Comparison of ENCODE assay signal across 8 cellular contexts in the genomic region with DNA sequence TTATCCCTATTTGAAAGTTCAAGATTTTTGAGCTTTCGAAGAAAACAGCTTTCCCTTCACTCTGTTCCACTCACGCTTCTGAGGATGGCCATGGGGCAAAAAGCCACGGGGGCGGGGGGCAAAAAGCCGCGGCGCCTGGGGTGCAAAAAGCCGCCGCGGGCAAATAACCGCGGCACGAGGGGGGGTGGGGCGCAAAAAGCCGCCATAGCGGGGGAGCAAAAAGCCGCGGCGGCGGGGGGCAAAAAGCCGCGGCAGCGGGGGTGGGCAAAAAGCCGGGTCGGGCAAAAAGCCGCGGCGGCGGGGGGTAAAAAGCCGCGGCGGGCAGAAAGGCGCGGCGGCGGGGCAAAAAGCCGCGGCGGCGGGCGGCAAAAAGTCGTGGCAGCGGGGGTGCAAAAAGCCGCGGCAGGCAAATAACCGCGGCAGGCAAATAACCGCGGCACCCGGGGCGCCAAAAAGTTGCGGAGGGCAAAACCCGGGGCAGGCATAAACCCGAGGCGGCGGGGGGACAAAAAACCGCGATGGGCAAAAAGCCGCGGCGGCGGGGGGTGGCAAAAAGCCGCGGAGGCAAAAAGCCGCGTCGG.
DNase-seq lines count a peak whose midpoint lies in the region; ATAC-seq and TF ChIP-seq lines count a peak whose summit lies in the region.
"Not testable (repeated sequence)": the region's sequence is repeated elsewhere in the genome, so short reads cannot be mapped to it uniquely, and the experiment has no call there.

No MANE protein-coding gene starts in this region.

- H3K9ac ChIP-seq in HCT116 (ENCODE audit: low read length), result peak overlapping the region; percentile 23; the same call in 1 of the 2 replicates
- H3K9ac ChIP-seq in SU-DHL-6 (ENCODE audit: low read length), result peak overlapping the region; percentile 20; the same call in 1 of the 2 replicates

- TF ChIP-seq RAD21 in HCT116 (IDR thresholded peaks at IDR 0.05; ENCODE audit: low read depth), result not testable (repeated sequence)

- H3K27ac ChIP-seq in A673 (ENCODE audit: low read depth, low read length, poor library complexity, severe bottlenecking); HCT116 (ENCODE audit: low read depth, low read length); SU-DHL-6 (ENCODE audit: low read depth, low read length); hepatocyte; osteoblast (ENCODE audit: low read depth, low read length): not testable (repeated sequence)

- not testable (repeated sequence) for BruUV-seq in A673 (replicated peaks; lab: Mats Ljungman, UMichigan); HCT116 (replicated peaks; lab: Mats Ljungman, UMichigan)

- H3K4me2 ChIP-seq in HCT116 (ENCODE audit: low read length) (peak overlapping the region; percentile 61), SU-DHL-6 (ENCODE audit: low read depth, low read length, poor library complexity, severe bottlenecking) (peak overlapping the region; percentile 39), hepatocyte (peak overlapping the region; percentile 88)
- H3K4me2 ChIP-seq in osteoblast (ENCODE audit: insufficient read depth, low read length), result not testable (repeated sequence)

- not testable (repeated sequence) for H3K9me2 ChIP-seq in HCT116 (ENCODE audit: insufficient read depth); SU-DHL-6 (replicated peaks; ENCODE audit: insufficient read depth, low read length); hepatocyte (replicated peaks; ENCODE audit: insufficient read depth)

- TF ChIP-seq CTCF in A673 (conservative IDR thresholded peaks at IDR 0.05; ENCODE audit: low read depth, low read length); HCT116 (IDR thresholded peaks at IDR 0.05 in 2 of 3, conservative IDR thresholded peaks at IDR 0.05 in 1 of 3; ENCODE audit: borderline replicate concordance in 1 of 3, insufficient read depth in 1 of 3, low read depth in 2 of 3, low read length in 2 of 3); SU-DHL-6 (IDR thresholded peaks at IDR 0.05; ENCODE audit: insufficient read depth, low read length, poor library complexity, severe bottlenecking); choroid plexus epithelial cell (conservative IDR thresholded peaks at IDR 0.05; ENCODE audit: low read depth, low read length); hepatocyte (IDR thresholded peaks at IDR 0.05; ENCODE audit: poor library complexity); osteoblast (IDR thresholded peaks at IDR 0.05; ENCODE audit: extremely low read depth, low read depth, low read length): not testable (repeated sequence)

- ATAC-seq in HCT116; activated naive CD8-positive, alpha-beta T cell treated with anti-CD3 and anti-CD28 coated beads, Interleukin-2, amount 50 U/mL, for 24 hours: not testable (repeated sequence)

- DNase-seq in A673 (ENCODE audit: low spot score), result peak; percentile 0
- DNase-seq in HCT116 (ENCODE audit: low read depth, low spot score); choroid plexus epithelial cell (ENCODE audit: low read depth); hepatocyte (ENCODE audit: low spot score); osteoblast (ENCODE audit: insufficient read length, low spot score, missing footprints): not testable (repeated sequence)
- peak; percentile 0 for DNase-seq in activated naive CD8-positive, alpha-beta T cell treated with anti-CD3 and anti-CD28 coated beads, Interleukin-2, amount 50 U/mL, for 24 hours
- peak; percentile 1 for DNase-seq in stimulated activated CD4-positive, alpha-beta T cell treated with anti-CD3 and anti-CD28 coated beads, Interleukin-15, amount 100 ng/mL, for 24 hours

- POLR2A ChIA-PET in A673 (lab: Charles Lee; ENCODE audit: low non-redundant PET); HCT116 (lab: Charles Lee): not testable (repeated sequence)

- CTCF ChIA-PET in A673 (lab: Charles Lee); HCT116 (lab: Charles Lee): not testable (repeated sequence)

- not testable (repeated sequence) for H3K9me3 ChIP-seq in A673 (ENCODE audit: low read depth, low read length, poor library complexity, severe bottlenecking); HCT116 (ENCODE audit: control insufficient read depth in 1 of 2, insufficient read depth in 1 of 2, low read depth in 1 of 2, low read length in 2 of 2); SU-DHL-6 (ENCODE audit: insufficient read depth, low read length); hepatocyte (ENCODE audit: low read depth); osteoblast (ENCODE audit: low read depth, low read length)

- H3K27me3 Mint-ChIP-seq in activated naive CD8-positive, alpha-beta T cell treated with anti-CD3 and anti-CD28 coated beads, Interleukin-2, amount 50 U/mL, for 24 hours, result not testable (repeated sequence)

- not testable (repeated sequence) for H3K9me3 Mint-ChIP-seq in activated naive CD8-positive, alpha-beta T cell treated with anti-CD3 and anti-CD28 coated beads, Interleukin-2, amount 50 U/mL, for 24 hours

- not testable (repeated sequence) for TF ChIP-seq POLR2A in HCT116 (IDR thresholded peaks at IDR 0.05; ENCODE audit: borderline replicate concordance, extremely low read depth, insufficient read depth, insufficient read length)

- H3K4me1 Mint-ChIP-seq in activated naive CD8-positive, alpha-beta T cell treated with anti-CD3 and anti-CD28 coated beads, Interleukin-2, amount 50 U/mL, for 24 hours, result not testable (repeated sequence)

- not testable (repeated sequence) for H3K27me3 ChIP-seq in A673 (replicated peaks; ENCODE audit: insufficient read depth, low read depth, low read length, poor library complexity); HCT116 (ENCODE audit: insufficient read depth, low read length); SU-DHL-6 (ENCODE audit: low read length); hepatocyte; osteoblast (ENCODE audit: insufficient read depth, low read length)

- not testable (repeated sequence) for H3K4me3 Mint-ChIP-seq in activated naive CD8-positive, alpha-beta T cell treated with anti-CD3 and anti-CD28 coated beads, Interleukin-2, amount 50 U/mL, for 24 hours

- not testable (repeated sequence) for H2AFZ ChIP-seq in HCT116 (ENCODE audit: low read depth, low read length, poor library complexity, severe bottlenecking); SU-DHL-6 (ENCODE audit: low read depth, low read length, severe bottlenecking); hepatocyte; osteoblast (ENCODE audit: low read length)

- not testable (repeated sequence) for H3F3A ChIP-seq in SU-DHL-6 (ENCODE audit: insufficient read depth)

- intact Hi-C loops in A673 (cut with micrococcal nuclease; ENCODE audit: unreplicated experiment); HCT116 (cut with micrococcal nuclease): not testable (repeated sequence)

- H3K4me1 ChIP-seq in A673 (ENCODE audit: insufficient read depth, low read length, poor library complexity, severe bottlenecking); HCT116 (ENCODE audit: control insufficient read depth in 1 of 2, insufficient read depth in 2 of 2, low read length in 2 of 2); hepatocyte (ENCODE audit: insufficient read depth); osteoblast (ENCODE audit: insufficient read depth, low read length): not testable (repeated sequence)

- H3K36me3 Mint-ChIP-seq in activated naive CD8-positive, alpha-beta T cell treated with anti-CD3 and anti-CD28 coated beads, Interleukin-2, amount 50 U/mL, for 24 hours (ENCODE audit: low read depth), result not testable (repeated sequence)

- not testable (repeated sequence) for H3K27ac Mint-ChIP-seq in activated naive CD8-positive, alpha-beta T cell treated with anti-CD3 and anti-CD28 coated beads, Interleukin-2, amount 50 U/mL, for 24 hours

- not testable (repeated sequence) for H3K36me3 ChIP-seq in A673 (ENCODE audit: insufficient read depth, low read length, poor library complexity, severe bottlenecking); HCT116 (ENCODE audit: control insufficient read depth in 1 of 2, insufficient read depth in 2 of 2, low read length in 2 of 2); SU-DHL-6 (ENCODE audit: low read length); hepatocyte (replicated peaks; ENCODE audit: insufficient read depth, low read depth); osteoblast (ENCODE audit: insufficient read depth, low read length)

- H4K20me1 ChIP-seq in HCT116 (ENCODE audit: insufficient read depth); SU-DHL-6 (ENCODE audit: low read depth, low read length); hepatocyte (ENCODE audit: insufficient read depth, poor library complexity, severe bottlenecking); osteoblast (ENCODE audit: insufficient read depth, low read length): not testable (repeated sequence)

- WGBS in hepatocyte (ENCODE audit: low lambda C conversion rate, missing lambda C conversion rate), result 0% methylated on average over 2 of the region's 67 CpGs

- not testable (repeated sequence) for H3K79me2 ChIP-seq in HCT116 (ENCODE audit: insufficient read depth, low read length); SU-DHL-6 (ENCODE audit: insufficient read depth, low read length); hepatocyte; osteoblast (ENCODE audit: insufficient read depth, low read length)

- RAD21 ChIA-PET in HCT116 (lab: Charles Lee; ENCODE audit: low non-redundant PET in 1 of 2, low total read pairs in 2 of 2, uncharacterized antibody in 2 of 2, unreplicated experiment in 2 of 2), result not testable (repeated sequence)

- not testable (repeated sequence) for H3K4me3 ChIP-seq in A673 (ENCODE audit: low read depth, low read length, poor library complexity, severe bottlenecking); hepatocyte
- H3K4me3 ChIP-seq in HCT116 (replicated peaks in 1 of 2; ENCODE audit: low read depth in 1 of 2, low read length in 2 of 2) (peak overlapping the region; percentile 32 to 47; a peak in 3 of 4 replicates), SU-DHL-6 (ENCODE audit: insufficient read depth, low read length, poor library complexity, severe bottlenecking) (peak overlapping the region; percentile 53), choroid plexus epithelial cell (ENCODE audit: low read depth, low read length) (peak overlapping the region; percentile 22), osteoblast (ENCODE audit: insufficient read depth, low read length) (peak overlapping the region; percentile 25)
